Comparison of ENCODE assay signal across 1 cellular context in genomic region chr20:31569163-31570020, GRCh38.
TF ChIP-seq lines count a peak whose summit lies in the region.

No MANE protein-coding gene starts in this region.

TF ChIP-seq in HepG2, 621 proteins besides CTCF, POLR2A, EP300 and RAD21 (continued from another document and continues in another):
- TF ChIP-seq HNF1A (IDR thresholded peaks at IDR 0.05; ENCODE audit: low read depth): no peak
- TF ChIP-seq HNF1A (CRISPR knock-in tag; IDR thresholded peaks at IDR 0.05; ENCODE audit: borderline replicate concordance): peak; percentile 11; the same call in 1 of the 2 replicates
- no peak for TF ChIP-seq SMAD1 (CRISPR knock-in tag; IDR thresholded peaks at IDR 0.05; ENCODE audit: borderline replicate concordance, low read depth)
- no peak for TF ChIP-seq EHMT2 (IDR thresholded peaks at IDR 0.05; ENCODE audit: borderline replicate concordance, low read depth, low read length)
- no peak for TF ChIP-seq DR1 (CRISPR knock-in tag; IDR thresholded peaks at IDR 0.05)
- TF ChIP-seq REPIN1 (CRISPR knock-in tag; IDR thresholded peaks at IDR 0.05; ENCODE audit: borderline replicate concordance, low read depth): peak; percentile 44; the same call in 1 of the 2 replicates
- TF ChIP-seq IRF2 (CRISPR knock-in tag; IDR thresholded peaks at IDR 0.05): no peak
- no peak for TF ChIP-seq THAP9 (CRISPR knock-in tag; IDR thresholded peaks at IDR 0.05; ENCODE audit: borderline replicate concordance)
- TF ChIP-seq JDP2 (CRISPR knock-in tag; IDR thresholded peaks at IDR 0.05; ENCODE audit: borderline replicate concordance): no peak
- no peak for TF ChIP-seq MED8 (CRISPR knock-in tag; IDR thresholded peaks at IDR 0.05; ENCODE audit: insufficient replicate concordance)
- TF ChIP-seq KDM5B (CRISPR knock-in tag; IDR thresholded peaks at IDR 0.05; ENCODE audit: borderline replicate concordance): no peak; the same call in 1 of the 2 replicates
- TF ChIP-seq BCL3 (CRISPR knock-in tag; IDR thresholded peaks at IDR 0.05): peak; percentile 70; the same call in 1 of the 2 replicates
- no peak for TF ChIP-seq ZNF878 (CRISPR knock-in tag; IDR thresholded peaks at IDR 0.05)
- no peak for TF ChIP-seq BRCA1 (CRISPR knock-in tag; IDR thresholded peaks at IDR 0.05)
- TF ChIP-seq TEAD3 (CRISPR knock-in tag; optimal IDR thresholded peaks at IDR 0.05; ENCODE audit: borderline replicate concordance): peak; percentile 43
- peak; percentile 34; the same call in 1 of the 2 replicates for TF ChIP-seq ZNF770 (CRISPR knock-in tag; IDR thresholded peaks at IDR 0.05)
- no peak for TF ChIP-seq ZNF12 (CRISPR knock-in tag; IDR thresholded peaks at IDR 0.05)
- no peak for TF ChIP-seq PAX8 (CRISPR knock-in tag; IDR thresholded peaks at IDR 0.05; ENCODE audit: borderline replicate concordance)
- no peak for TF ChIP-seq ZNF776 (CRISPR knock-in tag; IDR thresholded peaks at IDR 0.05)
- no peak for TF ChIP-seq MLX (CRISPR knock-in tag; IDR thresholded peaks at IDR 0.05)
- TF ChIP-seq LCORL (IDR thresholded peaks at IDR 0.05): no peak
- TF ChIP-seq LCORL (CRISPR knock-in tag; IDR thresholded peaks at IDR 0.05): no peak; the same call in 1 of the 2 replicates
- TF ChIP-seq ZFAT (CRISPR knock-in tag; conservative IDR thresholded peaks at IDR 0.05): no peak
- no peak for TF ChIP-seq ZNF234 (CRISPR knock-in tag; conservative IDR thresholded peaks at IDR 0.05)
- peak; percentile 99 for TF ChIP-seq ZNF572 (CRISPR knock-in tag; IDR thresholded peaks at IDR 0.05)
- no peak for TF ChIP-seq NFE2L1 (CRISPR knock-in tag; IDR thresholded peaks at IDR 0.05; ENCODE audit: borderline replicate concordance)
- TF ChIP-seq ZNF264 (CRISPR knock-in tag; IDR thresholded peaks at IDR 0.05): peak; percentile 74
- no peak for TF ChIP-seq ZNF589 (CRISPR knock-in tag; conservative IDR thresholded peaks at IDR 0.05)
- 0 out of 2 replicates have a peak, but pooled peaks have one; percentile 31 for TF ChIP-seq LRRFIP1 (CRISPR knock-in tag; conservative IDR thresholded peaks at IDR 0.05)
- no peak for TF ChIP-seq ZNF549 (CRISPR knock-in tag; IDR thresholded peaks at IDR 0.05)
- no peak; the same call in 1 of the 2 replicates for TF ChIP-seq FOXC1 (CRISPR knock-in tag; IDR thresholded peaks at IDR 0.05; ENCODE audit: borderline replicate concordance)
- no peak for TF ChIP-seq KAT2B (IDR thresholded peaks at IDR 0.05; ENCODE audit: borderline replicate concordance, low read depth, low read length)
- no peak for TF ChIP-seq ZBTB37 (CRISPR knock-in tag; IDR thresholded peaks at IDR 0.05)
- TF ChIP-seq UBTF (CRISPR knock-in tag; IDR thresholded peaks at IDR 0.05): peak; percentile 40
- no peak for TF ChIP-seq HNF4G (IDR thresholded peaks at IDR 0.05; ENCODE audit: borderline replicate concordance, low read depth, low read length)
- peak; percentile 34; the same call in 1 of the 2 replicates for TF ChIP-seq HNF4G (CRISPR knock-in tag; IDR thresholded peaks at IDR 0.05; ENCODE audit: borderline replicate concordance, low read depth)
- peak; percentile 94 for TF ChIP-seq RBM39 (IDR thresholded peaks at IDR 0.05; ENCODE audit: low read depth, low read length, poor library complexity, severe bottlenecking)
- TF ChIP-seq MEIS1 (CRISPR knock-in tag; IDR thresholded peaks at IDR 0.05; ENCODE audit: borderline replicate concordance): peak; percentile 49; the same call in 1 of the 2 replicates
- TF ChIP-seq HCFC1 (IDR thresholded peaks at IDR 0.05; ENCODE audit: low read depth, low read length): no peak
- TF ChIP-seq NPAS2 (CRISPR knock-in tag; IDR thresholded peaks at IDR 0.05; ENCODE audit: borderline replicate concordance): no peak
- no peak for TF ChIP-seq MXD3 (CRISPR knock-in tag; IDR thresholded peaks at IDR 0.05)
- peak; percentile 56 for TF ChIP-seq U2AF1 (optimal IDR thresholded peaks at IDR 0.05; ENCODE audit: low read depth, low read length)
- TF ChIP-seq PRPF4 (IDR thresholded peaks at IDR 0.05; ENCODE audit: low read depth, low read length, poor library complexity, severe bottlenecking): peak; percentile 66
- peak; percentile 68; the same call in 1 of the 2 replicates for TF ChIP-seq ERF (CRISPR knock-in tag; IDR thresholded peaks at IDR 0.05)
- TF ChIP-seq KLF15 (CRISPR knock-in tag; IDR thresholded peaks at IDR 0.05; ENCODE audit: borderline replicate concordance): no peak
